In the genomic region with DNA sequence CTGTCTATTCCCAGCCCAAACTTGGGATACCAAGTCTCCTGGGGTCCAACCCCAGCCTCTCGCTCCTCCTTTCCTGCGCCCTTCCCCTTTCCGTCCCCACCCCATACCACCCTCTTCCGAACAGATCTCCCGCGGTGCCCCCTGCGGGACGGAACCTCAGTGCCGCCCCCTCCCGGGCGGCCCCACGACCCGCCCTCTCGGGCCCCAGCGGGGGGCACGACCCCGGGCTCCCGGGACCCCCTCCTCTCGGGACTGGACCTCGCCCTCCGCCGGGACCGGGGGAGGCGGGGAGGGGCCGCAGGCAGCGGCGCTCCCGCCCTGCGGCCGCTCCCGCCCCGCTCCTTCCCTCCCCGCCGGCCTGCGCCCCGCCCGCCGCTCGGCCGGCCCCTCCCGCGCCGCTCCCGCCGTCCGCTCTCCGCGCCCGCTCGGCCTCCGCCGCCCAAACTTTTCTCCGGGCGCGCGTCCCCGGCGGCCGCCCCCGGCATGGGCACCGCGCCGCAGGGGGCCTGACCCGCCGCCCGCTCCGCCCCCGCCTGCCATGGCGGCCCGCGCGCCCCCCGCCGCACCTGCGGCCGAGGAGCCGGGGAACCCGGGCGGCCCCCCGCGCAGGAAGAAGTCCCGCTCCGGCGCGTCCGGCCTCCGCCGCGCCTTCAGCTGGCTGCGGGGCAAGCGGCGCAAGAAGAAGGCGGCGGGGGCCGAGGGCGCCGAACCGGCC, we compare ENCODE assay signal across 8 cellular contexts. TPM values are rescaled to one million over a fixed set of nuclear protein-coding genes. Genes with fewer than 3 reads are reported as not detected.
A peak's percentile ranks its signal among the peaks of the same experiment; 100 is the strongest.
DNase-seq lines count a peak whose midpoint lies in the region; ATAC-seq, FAIRE-seq and TF ChIP-seq lines count a peak whose summit lies in the region.

No MANE protein-coding gene starts in this region.

- H3K9ac ChIP-seq in OCI-LY1 (ENCODE audit: low read length) (no peak overlapping the region; the same call in 1 of the 2 replicates), H1 (replicated peaks in 1 of 4; ENCODE audit: extremely low read depth in 1 of 4, low read depth in 3 of 4, low read length in 3 of 4) (peak overlapping the region in 3 of 4 experiments; percentile 46 to 75 (median 70); a peak in 5 of 7 replicates)

- no peak overlapping the region for H3K14ac ChIP-seq in H1 (ENCODE audit: insufficient read length)

- ATAC-seq in mucosa of descending colon: peak; percentile 63

- H2BK5ac ChIP-seq in H1 (ENCODE audit: low read depth, low read length): peak overlapping the region; percentile 41; the same call in 1 of the 2 replicates

- H4K8ac ChIP-seq in H1 (ENCODE audit: extremely low read depth, insufficient read depth, low read length): 0 out of 2 replicates have a peak overlapping the region, but pooled peaks have one; percentile 30

- H3K27ac ChIP-seq in OCI-LY1 (ENCODE audit: low read depth, low read length, poor library complexity, severe bottlenecking) (no peak overlapping the region), H1 (ENCODE audit: low read depth, low read length) (no peak overlapping the region)

- peaks cover 5% of the 10 kb centered on the region; the same call in 1 of the 2 replicates for H3K79me1 ChIP-seq in H1 (ENCODE audit: low read depth, low read length)

- H3K56ac ChIP-seq in H1 (replicated peaks; ENCODE audit: insufficient read length, low read depth, low read length): peak overlapping the region; percentile 1

- CTCF ChIA-PET in H1 (lab: Charles Lee; ENCODE audit: partially characterized antibody): interaction anchor here (0.9 to 2.2 kb wide), 10 partner anchors 10 to 32 kb away, joined by 3 to 15 read pairs (median 6); no protein-coding TSS in a partner anchor

- 0% methylated on average over 1 of the region's 98 CpGs; no CpG with 5 or more reads in 1 of the 2 experiments for WGBS in H1 (ENCODE audit: extremely low coverage in 1 of 2, insufficient coverage in 1 of 2, insufficient read length in 1 of 2, insufficient replicate concordance in 2 of 2, low coverage in 1 of 2, low lambda C conversion rate in 2 of 2, missing lambda C conversion rate in 1 of 2), 2 experiments

- no peak overlapping the region for H2BK20ac ChIP-seq in H1 (ENCODE audit: low read length)

- H2BK120ac ChIP-seq in H1 (replicated peaks; ENCODE audit: low read depth, low read length): no peak overlapping the region

- FAIRE-seq in H1 (lab: Jason Lieb, UNC): no peak

- no peaks in the 10 kb centered on the region for H3F3A ChIP-seq in OCI-LY1 (ENCODE audit: insufficient read depth, low read length)

- no peak for TF ChIP-seq EP300 in H1 (IDR thresholded peaks at IDR 0.05; ENCODE audit: borderline replicate concordance in 1 of 2, low read depth in 2 of 2, low read length in 2 of 2)

- peaks cover 4% of the 10 kb centered on the region for H3K4me1 ChIP-seq in OCI-LY1 (ENCODE audit: insufficient read depth, low read length, severe bottlenecking)
- H3K4me1 ChIP-seq in H1 (replicated peaks in 1 of 4; ENCODE audit: control insufficient read depth in 3 of 4, insufficient read depth in 4 of 4, low read length in 3 of 4): peaks cover 9 to 32% (median 28%) of the 10 kb centered on the region in 4 experiments
- H3K4me1 ChIP-seq in mucosa of descending colon (ENCODE audit: low read depth): peaks cover 18% of the 10 kb centered on the region

- H3K4me3 ChIP-seq in OCI-LY1 (ENCODE audit: low read depth, low read length, poor library complexity, severe bottlenecking) (peak overlapping the region; percentile 59), H1 (ENCODE audit: extremely low read depth in 1 of 4, insufficient read depth in 2 of 4, low read depth in 3 of 4, low read length in 4 of 4) (peak overlapping the region; percentile 56 to 94 (median 66)), mucosa of descending colon (peak overlapping the region; percentile 84)

- H3K79me2 ChIP-seq in OCI-LY1 (ENCODE audit: insufficient read depth, low read length) (no peaks in the 10 kb centered on the region), H1 (ENCODE audit: control insufficient read depth in 1 of 2, insufficient read depth in 2 of 2, low read length in 2 of 2) (no peaks in the 10 kb centered on the region)

- H2AK5ac ChIP-seq in H1 (ENCODE audit: low read depth, low read length): peak overlapping the region; percentile 80; the same call in 1 of the 2 replicates

- intact Hi-C loops in mucosa of descending colon (cut with DNase I, micrococcal nuclease): no loop called here

- H3K27me3 ChIP-seq in OCI-LY1 (ENCODE audit: insufficient read depth, low read length) (peaks cover 14% of the 10 kb centered on the region), H1 (replicated peaks in 1 of 4; ENCODE audit: control insufficient read depth in 3 of 4, extremely low read depth in 1 of 4, insufficient read depth in 3 of 4, low read length in 3 of 4) (peaks cover 0 to 12% (median 4%) of the 10 kb centered on the region in 4 experiments; a peak in 4 of 7 replicates)

- no peaks in the 10 kb centered on the region for H3K36me3 ChIP-seq in OCI-LY1 (ENCODE audit: insufficient read depth, low read length)
- no peaks in the 10 kb centered on the region for H3K36me3 ChIP-seq in H1 (ENCODE audit: control insufficient read depth in 2 of 4, insufficient read depth in 4 of 4, low read length in 3 of 4)
- no peaks in the 10 kb centered on the region for H3K36me3 ChIP-seq in mucosa of descending colon (ENCODE audit: low read depth)

- H3K23me2 ChIP-seq in H1 (ENCODE audit: low read depth, low read length): no peaks in the 10 kb centered on the region; the same call in 1 of the 2 replicates

- peak overlapping the region; percentile 32 for H4K5ac ChIP-seq in H1 (ENCODE audit: insufficient read length, low read depth, low read length)

- POLR2A ChIA-PET in H1 (lab: Charles Lee; ENCODE audit: partially characterized antibody): interaction anchor here (1.2 to 7.0 kb wide), 10 partner anchors 8 to 75 kb away, joined by 3 to 87 read pairs (median 6); partner anchors contain the start of genes S100PBP and YARS1

- H2AFZ ChIP-seq in OCI-LY1 (ENCODE audit: low read length): no peak overlapping the region
- no peak overlapping the region for H2AFZ ChIP-seq in H1 (ENCODE audit: low read length)

- H2BK15ac ChIP-seq in H1 (ENCODE audit: low read length): no peak overlapping the region; the same call in 1 of the 2 replicates

- peak overlapping the region; percentile 98 for H3K18ac ChIP-seq in H1 (ENCODE audit: extremely low read depth, low read length)

- peak; percentile 31 for DNase-seq in NCI-H146 (lab: John Stamatoyannopoulos, UW)
- DNase-seq in NCI-H146 treated with DMSO at 0.1 percent for 48 hours (lab: John Stamatoyannopoulos, UW; ENCODE audit: unreplicated experiment): no peak
- peak in 1 of 2 experiments; percentile 71 for DNase-seq in H1 (ENCODE audit: low read depth in 1 of 2, low spot score in 2 of 2)
- DNase-seq in mucosa of descending colon: peak in 2 of 3 donors; percentile 61 to 81
- DNase-seq in NCI-H446 treated with DMSO at 0.1 percent for 48 hours (lab: John Stamatoyannopoulos, UW): no peak
- DNase-seq in globus pallidus (ENCODE audit: low spot score): no peak
- no peak for DNase-seq in activated CD8-positive, alpha-beta memory T cell treated with anti-CD3 and anti-CD28 coated beads for 24 hours

- H3K4me2 ChIP-seq in OCI-LY1 (ENCODE audit: low read length): peak overlapping the region; percentile 74
- peak overlapping the region; percentile 74 to 93 for H3K4me2 ChIP-seq in H1 (ENCODE audit: insufficient read depth in 1 of 2, low read depth in 2 of 2, low read length in 2 of 2)

- H4K20me1 ChIP-seq in OCI-LY1 (ENCODE audit: insufficient read depth, low read length) (no peaks in the 10 kb centered on the region), H1 (replicated peaks in 1 of 2; ENCODE audit: control insufficient read depth in 1 of 2, insufficient read depth in 2 of 2, low read length in 2 of 2) (no peaks in the 10 kb centered on the region)

- no peaks in the 10 kb centered on the region for H3K9me3 ChIP-seq in OCI-LY1 (ENCODE audit: low read length)
- no peaks in the 10 kb centered on the region for H3K9me3 ChIP-seq in H1 (ENCODE audit: insufficient read depth in 2 of 2, low read depth in 1 of 2, low read length in 1 of 2)
- H3K9me3 ChIP-seq in mucosa of descending colon: no peaks in the 10 kb centered on the region

- no peak for TF ChIP-seq POLR2A in H1 (IDR thresholded peaks at IDR 0.05; ENCODE audit: control extremely low read depth in 1 of 2, low read depth in 2 of 2, low read length in 2 of 2)

- no peak; a peak in 1 of 4 replicates for TF ChIP-seq RAD21 in H1 (IDR thresholded peaks at IDR 0.05 in 1 of 2, conservative IDR thresholded peaks at IDR 0.05 in 1 of 2; ENCODE audit: low read depth in 2 of 2, low read length in 2 of 2)

- no peak overlapping the region for H3K23ac ChIP-seq in H1 (ENCODE audit: insufficient read length)

- no peak overlapping the region for H4K91ac ChIP-seq in H1 (replicated peaks; ENCODE audit: insufficient read length, low read length)

- H3K4ac ChIP-seq in H1 (replicated peaks; ENCODE audit: insufficient read length, low read depth, low read length): peak overlapping the region; percentile 32

- no peaks in the 10 kb centered on the region for H3K9me2 ChIP-seq in OCI-LY1 (ENCODE audit: low read depth, low read length)

- H2BK12ac ChIP-seq in H1 (ENCODE audit: low read depth, low read length): no peak overlapping the region

- TF ChIP-seq CTCF in OCI-LY1 (IDR thresholded peaks at IDR 0.05; ENCODE audit: low read length): peak; percentile 32; the same call in 1 of the 2 replicates
- peak; percentile 16 to 38 (median 20) for TF ChIP-seq CTCF in H1 (IDR thresholded peaks at IDR 0.05; ENCODE audit: control extremely low read depth in 1 of 3, insufficient read depth in 1 of 3, low read depth in 1 of 3, low read length in 3 of 3)
- no peak for TF ChIP-seq CTCF in mucosa of descending colon (IDR thresholded peaks at IDR 0.05)

TF ChIP-seq in H1, 55 proteins besides CTCF, POLR2A, EP300 and RAD21 (continues in another document):
- no peak for TF ChIP-seq CBX8 (IDR thresholded peaks at IDR 0.05; ENCODE audit: borderline replicate concordance, low read depth, low read length)
- no peak for TF ChIP-seq E2F6 (IDR thresholded peaks at IDR 0.05)

RNA-seq across cellular contexts. Expression of gene SYNC, which starts 39.0 kb away (rescaled TPM):
- 0.17 TPM in 1 of 2 replicates, not detected in the other for total RNA-seq in H1 (2021; fragmentation: NEBNext Ultra II Directional; extraction: Animal tissue kit (Norgen Biotek cat#: 25700))
- 0.06 TPM in 1 of 2 replicates, not detected in the other for polyA plus RNA-seq in H1 (2011; rRNA removed)
- polyA plus RNA-seq in H1 (2011; cell fraction: cytosol; rRNA removed): 0.45 TPM
- polyA plus RNA-seq in H1 (2011; cell fraction: nucleus; rRNA removed): not detected
- polyA plus RNA-seq in H1 (2012, experiment 1 of 2): not detected in 4 replicates
- polyA plus RNA-seq in H1 (2012, experiment 2 of 2): not detected
- polyA plus RNA-seq in H1 (2013, experiment 1 of 2): 0.08 TPM
- polyA plus RNA-seq in H1 (2013, experiment 2 of 2): 0.06 TPM
- 0.12 TPM in 1 of 2 replicates, not detected in the other for polyA minus RNA-seq in H1 (2011; rRNA and poly(A)+ RNA removed)
- not detected for polyA minus RNA-seq in H1 (2011; cell fraction: cytosol; rRNA and poly(A)+ RNA removed)
- 0.20 TPM for polyA minus RNA-seq in H1 (2011; cell fraction: nucleus; rRNA and poly(A)+ RNA removed)
- 10 to 100 TPM; 14.3 to 19.2 (median 14.6) TPM for total RNA-seq in mucosa of descending colon

Comparison
In these comparisons a context has a peak if more than half of its experiments do, and no peak if none do; other contexts are left out.
1. DNase-seq: peak in NCI-H146 (single experiment) and mucosa of descending colon (2 of 3); none in NCI-H146 treated with DMSO at 0.1 percent for 48 hours (single experiment), NCI-H446 treated with DMSO at 0.1 percent for 48 hours (single experiment), globus pallidus (single experiment) and activated CD8-positive, alpha-beta memory T cell treated with anti-CD3 and anti-CD28 coated beads for 24 hours (single experiment).
2. RNA of gene SYNC, which starts 39.0 kb away (total RNA-seq): 14.3 to 19.2 TPM in mucosa of descending colon; 0.17 TPM in H1; every median in the first group is over 10 times any median in the second.
3. Peak in every context shown above with its lines, with median percentiles within 50 percentile points of each other: H3K4me3 ChIP-seq.